8 cellular contexts compared by ENCODE assay signal in genomic region chr5:177006265-177006972, GRCh38. TPM values are rescaled to one million over a fixed set of nuclear protein-coding genes. Genes with fewer than 3 reads are reported as not detected.
DNase-seq lines count a peak whose midpoint lies in the region; ATAC-seq and TF ChIP-seq lines count a peak whose summit lies in the region.

UIMC1 (minus strand) TSS chr5:177006779; CDS start chr5:176982615, 24,164 bp downstream.

- no peaks in the 10 kb centered on the region for H3K9me3 ChIP-seq in BE2C

- peak; percentile 66 for ATAC-seq in GM19328 (IDR thresholded peaks at IDR 0.05; ENCODE audit: unreplicated experiment)
- ATAC-seq in HG03469 (IDR thresholded peaks at IDR 0.05; ENCODE audit: unreplicated experiment), result peak; percentile 64
- peak; percentile 93 for ATAC-seq in left lobe of liver

- peaks cover 4% of the 10 kb centered on the region; the same call in 1 of the 2 replicates for H3K36me3 ChIP-seq in BE2C

- peak; percentile 97 for DNase-seq in BE2C
- peak; percentile 80 for DNase-seq in NCI-H748 treated with DMSO at 0.1 percent for 48 hours (lab: John Stamatoyannopoulos, UW)
- DNase-seq in activated CD4-positive, alpha-beta T cell treated with anti-CD3 and anti-CD28 coated beads, Interleukin-2, amount 50 U/mL, for 24 hours (ENCODE audit: low read depth in 1 of 2, low spot score in 1 of 2), result peak; percentile 87 to 89
- DNase-seq in dedifferentiated amniotic fluid mesenchymal stem cell (ENCODE audit: extremely low spot score), result peak; percentile 83
- DNase-seq in left lobe of liver (ENCODE audit: low spot score), result peak; percentile 94
- DNase-seq in stimulated activated CD4-positive, alpha-beta T cell treated with anti-CD3 and anti-CD28 coated beads, Interleukin-2, amount 100 ng/mL, for 24 hours, result peak; percentile 93 to 94

- no peaks in the 10 kb centered on the region for H3K27me3 ChIP-seq in BE2C

- H3K4me3 ChIP-seq in BE2C (ENCODE audit: low read depth, low read length), result peak within 1 kb of the TSS; percentile 82

- TF ChIP-seq CTCF in BE2C (IDR thresholded peaks at IDR 0.05; ENCODE audit: low read depth, low read length), result no peak

- 0 out of 2 replicates have a peak, but pooled peaks cover 4% of the 10 kb centered on the region for H3K4me1 ChIP-seq in BE2C

RNA-seq across cellular contexts. Expression of gene UIMC1, which starts in this region (rescaled TPM):
- polyA plus RNA-seq in BE2C (2012; ENCODE audit: insufficient read depth, insufficient read length, low read depth), result 54.9 TPM
- total RNA-seq in left lobe of liver, result 10.1 TPM

Comparison
In these comparisons a context has a peak if more than half of its experiments do, and no peak if none do; other contexts are left out.
1. Peak in every context shown above with its lines: DNase-seq, ATAC-seq and H3K4me3 ChIP-seq.